22 cellular contexts compared by ENCODE assay signal in genomic region chr17:53137919-53138318, GRCh38.
"Had no signal": no experiment of that assay in that cellular context is flagged by ENCODE, and none has a peak within 500 bp of the region (broad histone marks: within the 10 kb centered on the region; RNA-seq: fewer than 3 reads in every experiment).

No MANE protein-coding gene starts in this region.

- H3K36me3 ChIP-seq: sigmoid colon, tibial nerve had no signal

- ATAC-seq: effector memory CD8-positive, alpha-beta T cell; left colon; left ventricle myocardium superior; psoas muscle; stimulated activated naive B cell treated with anti-CD40 and anti-IgM and Interleukin-4, amounts not matched to agents 10 μg/mL and 1 μg/mL and 100 μg/mL, for 72 hours; stimulated activated naive CD8-positive, alpha-beta T cell treated with anti-CD3 and anti-CD28 coated beads, Interleukin-15, amount 100 ng/mL, for 72 hours had no signal

- FAIRE-seq: frontal cortex, kidney had no signal

- H3K27me3 ChIP-seq: sigmoid colon, testis, tibial nerve had no signal

- H3K4me1 ChIP-seq: testis, tibial nerve had no signal

- H3K9me3 ChIP-seq: psoas muscle, sigmoid colon, testis, tibial nerve had no signal

- H3K27ac ChIP-seq: psoas muscle, sigmoid colon, skin epidermis, testis, tibial nerve had no signal

- DNase-seq: central memory CD4-positive, alpha-beta T cell; cortex of kidney; effector memory CD8-positive, alpha-beta T cell; erythroblast; glutamatergic neuron; immature natural killer cell; kidney; left colon; left ventricle myocardium superior; mesendoderm; naive B cell; nephron progenitor cell; psoas muscle; sigmoid colon; stimulated activated CD4-positive, alpha-beta T cell treated with anti-CD3 and anti-CD28 coated beads, Interleukin-2, amount 100 ng/mL, for 24 hours; stimulated activated CD4-positive, alpha-beta T cell treated with anti-CD3 and anti-CD28 coated beads, Interleukin-4, amount 100 ng/mL, for 4 hours; stimulated activated naive B cell treated with anti-CD40 and anti-IgM and Interleukin-4, amounts not matched to agents 10 μg/mL and 1 μg/mL and 100 μg/mL, for 72 hours; stimulated activated naive CD8-positive, alpha-beta T cell treated with anti-CD3 and anti-CD28 coated beads, Interleukin-15, amount 100 ng/mL, for 72 hours; testis had no signal

- H3K4me3 ChIP-seq: psoas muscle, sigmoid colon, skin epidermis, testis, tibial nerve had no signal
